Comparison of ENCODE assay signal across 27 cellular contexts in the genomic region with DNA sequence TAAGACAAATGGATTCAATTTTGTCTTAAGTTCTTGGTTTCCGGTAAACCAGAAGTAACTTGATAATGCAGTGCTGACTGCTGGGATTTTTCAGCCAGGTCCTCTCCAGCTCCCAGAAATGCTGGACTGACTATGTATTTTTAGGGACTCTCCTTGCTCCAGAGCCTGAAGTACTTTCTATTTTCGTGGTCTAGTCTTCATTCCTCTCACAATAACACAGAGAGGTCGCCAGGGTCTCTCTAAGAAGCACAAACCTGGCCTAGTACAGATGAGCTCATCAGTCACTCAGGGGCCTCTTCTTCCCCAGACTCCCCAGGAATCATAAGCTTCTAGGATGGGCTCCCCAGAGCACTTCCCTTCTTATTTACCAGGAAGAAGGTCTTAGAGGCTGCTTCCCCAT.
"Had no signal": no experiment of that assay in that cellular context is flagged by ENCODE, and none has a peak within 500 bp of the region (broad histone marks: within the 10 kb centered on the region; RNA-seq: fewer than 3 reads in every experiment).

No MANE protein-coding gene starts in this region.

- H3K79me2 ChIP-seq: hepatocyte, parathyroid adenoma had no signal

- DNase-seq: heart right ventricle; islet precursor cell; mesendoderm; naive B cell; natural killer cell; nephron progenitor cell; occipital lobe; psoas muscle; small intestine; spleen; stimulated activated CD4-positive, alpha-beta T cell treated with anti-CD3 and anti-CD28 coated beads, Interleukin-2, amount 100 ng/mL, for 48 hours; stimulated activated CD4-positive, alpha-beta T cell treated with anti-CD3 and anti-CD28 coated beads, Interleukin-4, amount 100 ng/mL, for 4 hours; stimulated activated naive B cell treated with anti-CD40 and anti-IgM and Interleukin-4, amounts not matched to agents 10 μg/mL and 1 μg/mL and 100 μg/mL, for 72 hours; stimulated activated naive CD8-positive, alpha-beta T cell treated with anti-CD3 and anti-CD28 coated beads, Interleukin-15, Interleukin-2, amounts not matched to agents 100 U/mL and 50 U/mL, for 24 hours; stomach; testis; thyroid gland; transverse colon; upper lobe of left lung had no signal

- H3K4me1 ChIP-seq: parathyroid adenoma, psoas muscle, spleen, stomach, testis, thyroid gland, transverse colon, upper lobe of left lung, vagina had no signal

- H3K27ac ChIP-seq: heart right ventricle, hepatocyte, neural progenitor cell, neutrophil, parathyroid adenoma, psoas muscle, spleen, stomach, testis, thyroid gland, transverse colon, upper lobe of left lung, vagina had no signal

- H3K27me3 ChIP-seq: hepatocyte, neural progenitor cell, neutrophil, stomach, testis, thyroid gland, transverse colon, upper lobe of left lung, vagina had no signal

- H3K4me2 ChIP-seq: hepatocyte, neural progenitor cell had no signal

- H3K4me3 ChIP-seq: heart right ventricle, hepatocyte, lung, neural progenitor cell, psoas muscle, spleen, stomach, testis, thyroid gland, transverse colon, upper lobe of left lung, vagina had no signal

- H2AFZ ChIP-seq: hepatocyte, neural progenitor cell, parathyroid adenoma had no signal

- H3K36me3 ChIP-seq: heart right ventricle, neural progenitor cell, neutrophil, spleen, stomach, thyroid gland, transverse colon, upper lobe of left lung, vagina had no signal

- H3K9ac ChIP-seq: neural progenitor cell, parathyroid adenoma had no signal

- ATAC-seq: left lobe of liver; natural killer cell; sciatic nerve; stimulated activated naive B cell treated with anti-CD40 and anti-IgM and Interleukin-4, amounts not matched to agents 10 μg/mL and 1 μg/mL and 100 μg/mL, for 72 hours; stimulated activated naive CD8-positive, alpha-beta T cell treated with anti-CD3 and anti-CD28 coated beads, Interleukin-15, Interleukin-2, amounts not matched to agents 100 U/mL and 50 U/mL, for 24 hours had no signal

- H3K9me3 ChIP-seq: heart right ventricle, neutrophil, psoas muscle, spleen, stomach, testis, thyroid gland, transverse colon, upper lobe of left lung, vagina had no signal
